Comparison of ENCODE assay signal across 10 cellular contexts in the genomic region with DNA sequence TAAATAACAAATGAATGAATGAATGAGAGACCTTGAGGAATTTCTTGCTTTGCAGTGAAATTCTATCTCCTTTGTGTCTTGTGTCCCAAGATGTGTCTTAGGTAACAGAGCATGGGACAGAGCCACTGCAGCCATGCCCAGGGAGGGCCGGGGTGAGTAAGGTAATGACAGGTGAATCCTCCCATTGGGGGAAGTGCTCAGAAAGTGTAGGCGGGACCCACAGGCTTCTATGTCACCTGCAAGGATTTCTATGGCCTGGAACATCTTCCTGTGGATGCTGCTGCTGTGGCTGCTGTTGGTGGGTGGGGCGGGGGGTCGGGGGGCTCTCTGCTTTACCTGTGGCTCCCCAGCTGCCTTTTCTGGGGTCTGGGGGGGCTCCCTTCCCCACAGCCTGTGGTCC.
"Had no signal": no experiment of that assay in that cellular context is flagged by ENCODE, and none has a peak within 500 bp of the region (broad histone marks: within the 10 kb centered on the region; RNA-seq: fewer than 3 reads in every experiment).

No MANE protein-coding gene starts in this region.

- ATAC-seq: activated CD8-positive, alpha-beta T cell treated with anti-CD3 and anti-CD28 coated beads, Interleukin-2, amount 10 ng/mL, durations not matched to agents 7 days and 5 days; heart left ventricle; pancreas; stimulated activated effector memory CD8-positive, alpha-beta T cell treated with anti-CD3 and anti-CD28 coated beads, Interleukin-12 subunit alpha, Interleukin-12 subunit beta, amount 100 ng/mL, for 72 hours had no signal

- H3K4me3 Mint-ChIP-seq: activated CD8-positive, alpha-beta T cell treated with anti-CD3 and anti-CD28 coated beads, Interleukin-2, amount 10 ng/mL, durations not matched to agents 7 days and 5 days; neural crest cell; stimulated activated effector memory CD8-positive, alpha-beta T cell treated with anti-CD3 and anti-CD28 coated beads, Interleukin-12 subunit alpha, Interleukin-12 subunit beta, amount 100 ng/mL, for 72 hours; type B pancreatic cell had no signal

- H3K27ac Mint-ChIP-seq: activated CD8-positive, alpha-beta T cell treated with anti-CD3 and anti-CD28 coated beads, Interleukin-2, amount 10 ng/mL, durations not matched to agents 7 days and 5 days; type B pancreatic cell had no signal

- H3K4me3 ChIP-seq: cardiac muscle cell, heart left ventricle, pancreas had no signal

- H3K9me3 ChIP-seq: pancreas had no signal

- DNase-seq: activated CD8-positive, alpha-beta T cell treated with anti-CD3 and anti-CD28 coated beads, Interleukin-2, amount 10 ng/mL, durations not matched to agents 7 days and 5 days; foreskin melanocyte; islet precursor cell; small intestine had no signal

- H3K27me3 ChIP-seq: cardiac muscle cell, heart left ventricle, pancreas had no signal

- H3K36me3 Mint-ChIP-seq: stimulated activated effector memory CD8-positive, alpha-beta T cell treated with anti-CD3 and anti-CD28 coated beads, Interleukin-12 subunit alpha, Interleukin-12 subunit beta, amount 100 ng/mL, for 72 hours; type B pancreatic cell had no signal

- H3K4me1 ChIP-seq: pancreas had no signal

- H3K27me3 Mint-ChIP-seq: type B pancreatic cell had no signal

- H3K36me3 ChIP-seq: cardiac muscle cell, heart left ventricle, pancreas had no signal

- H3K9me3 Mint-ChIP-seq: neural crest cell; stimulated activated effector memory CD8-positive, alpha-beta T cell treated with anti-CD3 and anti-CD28 coated beads, Interleukin-12 subunit alpha, Interleukin-12 subunit beta, amount 100 ng/mL, for 72 hours; type B pancreatic cell had no signal

- H3K4me1 Mint-ChIP-seq: neural crest cell; stimulated activated effector memory CD8-positive, alpha-beta T cell treated with anti-CD3 and anti-CD28 coated beads, Interleukin-12 subunit alpha, Interleukin-12 subunit beta, amount 100 ng/mL, for 72 hours had no signal
